8 cellular contexts compared by ENCODE assay signal in the genomic region with DNA sequence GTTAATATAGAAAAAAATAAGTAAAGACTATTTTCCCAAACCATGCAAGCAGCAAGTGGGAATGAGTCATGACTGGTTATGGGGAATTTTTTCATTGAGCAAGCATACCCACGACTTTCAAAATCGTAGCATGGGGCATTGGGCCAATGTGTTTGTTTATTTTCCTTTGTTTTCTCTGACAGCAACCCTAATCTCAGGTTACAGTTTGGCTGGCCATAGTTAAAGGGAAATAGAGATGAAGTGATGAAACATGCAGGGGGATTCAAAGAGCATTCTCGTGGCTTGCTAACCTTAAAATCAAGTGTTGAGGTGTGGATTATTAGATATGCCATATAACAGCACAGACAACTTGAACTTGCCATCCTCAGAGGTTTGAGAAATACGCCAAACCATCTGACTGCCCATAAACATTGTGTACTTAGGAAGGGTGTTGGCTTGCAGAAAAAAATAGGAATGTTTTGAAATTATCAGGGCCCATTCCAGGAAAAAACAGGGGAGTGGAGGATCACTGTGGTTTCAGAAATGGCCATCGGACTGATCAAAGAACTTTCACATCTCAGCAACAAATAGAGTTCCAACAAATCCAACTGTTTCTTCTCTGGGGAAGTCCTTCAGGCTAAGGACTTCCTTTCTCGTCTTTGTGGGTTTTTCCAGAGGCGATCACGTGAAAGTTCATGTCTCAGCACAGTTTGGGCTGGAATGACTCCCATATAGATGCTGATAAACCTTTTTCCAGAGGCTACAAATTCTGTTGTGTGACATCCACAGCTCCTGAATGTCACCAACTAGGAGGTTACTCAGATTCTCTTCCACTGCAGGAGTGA.
DNase-seq lines count a peak whose midpoint lies in the region; ATAC-seq and TF ChIP-seq lines count a peak whose summit lies in the region.

No MANE protein-coding gene starts in this region.

- no peaks in the 10 kb centered on the region for H3K4me1 Mint-ChIP-seq in naive thymus-derived CD8-positive, alpha-beta T cell

- peaks cover 0 to 2% of the 10 kb centered on the region in 2 donors for H3K9me3 ChIP-seq in neuronal stem cell (replicated peaks in 1 of 2; ENCODE audit: control insufficient read depth in 2 of 2, insufficient read depth in 1 of 2, low read depth in 1 of 2, low read length in 2 of 2)

- H3K27ac ChIP-seq in neuronal stem cell (replicated peaks; ENCODE audit: low read length) = no peak overlapping the region

- no peak overlapping the region for H3K18ac ChIP-seq in neuronal stem cell (ENCODE audit: low read length)

- H3K4me1 ChIP-seq in neuronal stem cell (ENCODE audit: control insufficient read depth in 2 of 2, insufficient read depth in 1 of 2, low read depth in 1 of 2, low read length in 2 of 2) = no peaks in the 10 kb centered on the region

- no peak overlapping the region for H3K4ac ChIP-seq in neuronal stem cell (ENCODE audit: low read length)

- H3K79me1 ChIP-seq in neuronal stem cell (ENCODE audit: low read depth, low read length) = no peaks in the 10 kb centered on the region

- no peak overlapping the region for H3K4me3 Mint-ChIP-seq in naive thymus-derived CD8-positive, alpha-beta T cell

- DNase-seq in COLO668 (lab: John Stamatoyannopoulos, UW; ENCODE audit: unreplicated experiment) (peak; percentile 55), NCI-H146 treated with DMSO at 0.1 percent for 48 hours (lab: John Stamatoyannopoulos, UW; ENCODE audit: unreplicated experiment) (peak; percentile 18), dedifferentiated amniotic fluid mesenchymal stem cell (ENCODE audit: extremely low spot score) (peak; percentile 97), omental fat pad (ENCODE audit: low spot score) (peak; percentile 36), neuronal stem cell (ENCODE audit: low spot score) (no peak), cerebellar nuclear complex (lab: John Stamatoyannopoulos, UW) (no peak)
- DNase-seq in naive thymus-derived CD8-positive, alpha-beta T cell = no peak

- H3K27me3 Mint-ChIP-seq in naive thymus-derived CD8-positive, alpha-beta T cell = peaks cover 0 to 12% (median under 1%) of the 10 kb centered on the region in 5 donors

- no peak for TF ChIP-seq CTCF in omental fat pad (IDR thresholded peaks at IDR 0.05)

- no peak overlapping the region for H2AK5ac ChIP-seq in neuronal stem cell (ENCODE audit: low read depth, low read length)

- no peak overlapping the region for H3K9ac ChIP-seq in neuronal stem cell (ENCODE audit: low read depth, low read length, poor library complexity)

- no peak overlapping the region for H4K8ac ChIP-seq in neuronal stem cell (ENCODE audit: low read depth, low read length)

- no peak overlapping the region for H2BK12ac ChIP-seq in neuronal stem cell (ENCODE audit: low read length)

- H3K27me3 ChIP-seq in neuronal stem cell (ENCODE audit: control insufficient read depth in 3 of 3, insufficient read depth in 3 of 3, low read depth in 1 of 3, low read length in 3 of 3) = no peaks in the 10 kb centered on the region

- H3K4me2 ChIP-seq in neuronal stem cell (ENCODE audit: insufficient read depth, low read length, poor library complexity, severe bottlenecking) = no peak overlapping the region

- no CpG with 5 or more reads among the region's 8 CpGs for WGBS in neuronal stem cell (ENCODE audit: extremely low coverage in 2 of 2, insufficient read length in 2 of 2, insufficient replicate concordance in 1 of 2), 2 donors

- no peaks in the 10 kb centered on the region for H3K9me3 Mint-ChIP-seq in naive thymus-derived CD8-positive, alpha-beta T cell

- no peak overlapping the region for H3K23ac ChIP-seq in neuronal stem cell (ENCODE audit: low read depth, low read length, poor library complexity)

- ATAC-seq in omental fat pad (ENCODE audit: low FRiP score) = peak; percentile 80
- no peak for ATAC-seq in GM18519 (IDR thresholded peaks at IDR 0.05; ENCODE audit: low FRiP score, unreplicated experiment)
- ATAC-seq in naive thymus-derived CD8-positive, alpha-beta T cell = no peak

- H3K4me3 ChIP-seq in neuronal stem cell (ENCODE audit: low read length in 2 of 2) = no peak overlapping the region

- H3K36me3 ChIP-seq in neuronal stem cell (replicated peaks in 1 of 2; ENCODE audit: control insufficient read depth in 2 of 2, insufficient read depth in 2 of 2, low read length in 2 of 2) = no peaks in the 10 kb centered on the region

- POLR2A ChIA-PET in naive thymus-derived CD8-positive, alpha-beta T cell (lab: Charles Lee) = no interaction called here

- H2BK15ac ChIP-seq in neuronal stem cell (ENCODE audit: low read length) = no peak overlapping the region

- H3K27ac Mint-ChIP-seq in naive thymus-derived CD8-positive, alpha-beta T cell = no peak overlapping the region

- H4K91ac ChIP-seq in neuronal stem cell (ENCODE audit: low read depth, low read length, poor library complexity) = no peak overlapping the region

- H2AFZ ChIP-seq in neuronal stem cell (ENCODE audit: low read length) = no peak overlapping the region

- H3K14ac ChIP-seq in neuronal stem cell (ENCODE audit: low read length) = no peak overlapping the region

- no peak overlapping the region for H2BK5ac ChIP-seq in neuronal stem cell (ENCODE audit: low read length)

- no peak overlapping the region for H2BK120ac ChIP-seq in neuronal stem cell (ENCODE audit: low read depth, low read length)

- no peaks in the 10 kb centered on the region for H3K36me3 Mint-ChIP-seq in naive thymus-derived CD8-positive, alpha-beta T cell

Comparison
In these comparisons a context has a peak if more than half of its experiments do, and no peak if none do; other contexts are left out.
1. DNase-seq: peak in COLO668 (single experiment), NCI-H146 treated with DMSO at 0.1 percent for 48 hours (single experiment), dedifferentiated amniotic fluid mesenchymal stem cell (single experiment) and omental fat pad (single experiment); none in neuronal stem cell (single experiment), naive thymus-derived CD8-positive, alpha-beta T cell (0 of 10) and cerebellar nuclear complex (0 of 2).